ENCODE assay signal across 7 cellular contexts in the genomic region with DNA sequence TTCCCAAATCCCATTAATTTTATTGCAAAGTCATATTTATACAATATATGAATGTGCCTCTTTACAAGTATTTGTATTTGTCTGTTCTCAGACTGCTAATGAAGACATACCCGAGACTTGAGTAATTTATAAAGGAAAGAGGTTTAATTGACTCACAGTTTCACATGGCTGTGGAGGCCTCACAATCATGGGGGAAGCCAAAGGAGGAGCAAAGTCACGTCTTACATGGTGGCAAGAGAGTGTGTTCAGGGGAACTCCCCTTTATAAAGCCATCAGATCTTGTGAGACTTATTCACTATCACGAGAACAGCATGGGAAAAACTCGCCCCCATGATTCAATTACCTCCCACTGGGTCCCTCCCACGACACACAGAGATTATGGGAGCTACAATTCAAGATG.
DNase-seq lines count a peak whose midpoint lies in the region; ATAC-seq and TF ChIP-seq lines count a peak whose summit lies in the region.
"Not testable (repeated sequence)": the region's sequence is repeated elsewhere in the genome, so short reads cannot be mapped to it uniquely, and the experiment has no call there.

No MANE protein-coding gene starts in this region.

- H3K27me3 ChIP-seq in osteoblast (ENCODE audit: insufficient read depth, low read length) = not testable (repeated sequence)

- not testable (repeated sequence) for H3K27ac Mint-ChIP-seq in T-helper 2 cell treated with Interferon-gamma antibody and Interleukin-4, amounts not matched to agents 5 μg/mL and 100 μg/mL, for 36 hours
- H3K27ac Mint-ChIP-seq in activated T-cell treated with anti-CD3 and anti-CD28 coated beads, Interleukin-2, amount 50 U/mL, for 72 hours = peak overlapping the region; percentile 79
- peak overlapping the region; percentile 89 to 98 for H3K27ac Mint-ChIP-seq in activated naive CD4-positive, alpha-beta T cell treated with anti-CD3 and anti-CD28 coated beads, Interleukin-2, amount 50 U/mL, for 72 hours
- peak overlapping the region; percentile 76 for H3K27ac Mint-ChIP-seq in stimulated activated effector memory CD8-positive, alpha-beta T cell treated with anti-CD3 and anti-CD28 coated beads, Interleukin-12 subunit alpha, Interleukin-12 subunit beta, amount 100 ng/mL, for 72 hours

- H3K36me3 ChIP-seq in osteoblast (ENCODE audit: insufficient read depth, low read length) = not testable (repeated sequence)

- H3K79me2 ChIP-seq in osteoblast (ENCODE audit: insufficient read depth, low read length) = not testable (repeated sequence)

- DNase-seq in T-helper 2 cell treated with Interferon-gamma antibody and Interleukin-4, amounts not matched to agents 5 μg/mL and 100 μg/mL, for 36 hours (ENCODE audit: low spot score) = peak; percentile 28
- DNase-seq in activated CD4-positive, alpha-beta T cell treated with anti-CD3 and anti-CD28 coated beads, Interleukin-2, amount 50 U/mL, for 48 hours = peak; percentile 35 to 57
- DNase-seq in activated T-cell treated with anti-CD3 and anti-CD28 coated beads, Interleukin-2, amount 50 U/mL, for 72 hours = peak; percentile 28 to 47
- peak; percentile 62 to 71 for DNase-seq in activated naive CD4-positive, alpha-beta T cell treated with anti-CD3 and anti-CD28 coated beads, Interleukin-2, amount 50 U/mL, for 72 hours (ENCODE audit: low spot score in 2 of 2)
- not testable (repeated sequence) for DNase-seq in osteoblast (ENCODE audit: insufficient read length, low spot score, missing footprints); stimulated activated effector memory CD8-positive, alpha-beta T cell treated with anti-CD3 and anti-CD28 coated beads, Interleukin-12 subunit alpha, Interleukin-12 subunit beta, amount 100 ng/mL, for 72 hours (ENCODE audit: low spot score in 2 of 2)
- DNase-seq in stimulated activated CD4-positive, alpha-beta T cell treated with anti-CD3 and anti-CD28 coated beads, Interleukin-2, amount 100 ng/mL, for 24 hours = peak; percentile 36 to 63

- H3K4me1 Mint-ChIP-seq in T-helper 2 cell treated with Interferon-gamma antibody and Interleukin-4, amounts not matched to agents 5 μg/mL and 100 μg/mL, for 36 hours (ENCODE audit: low read depth) = peaks cover 11% of the 10 kb centered on the region
- H3K4me1 Mint-ChIP-seq in activated T-cell treated with anti-CD3 and anti-CD28 coated beads, Interleukin-2, amount 50 U/mL, for 72 hours (ENCODE audit: low read depth) = peaks cover 59% of the 10 kb centered on the region
- H3K4me1 Mint-ChIP-seq in stimulated activated effector memory CD8-positive, alpha-beta T cell treated with anti-CD3 and anti-CD28 coated beads, Interleukin-12 subunit alpha, Interleukin-12 subunit beta, amount 100 ng/mL, for 72 hours = peaks cover 21% of the 10 kb centered on the region

- H4K20me1 ChIP-seq in osteoblast (ENCODE audit: insufficient read depth, low read length) = not testable (repeated sequence)

- H3K9me3 ChIP-seq in osteoblast (ENCODE audit: low read depth, low read length) = not testable (repeated sequence)

- H3K9me3 Mint-ChIP-seq in T-helper 2 cell treated with Interferon-gamma antibody and Interleukin-4, amounts not matched to agents 5 μg/mL and 100 μg/mL, for 36 hours = peaks cover 25% of the 10 kb centered on the region
- peaks cover 12 to 16% of the 10 kb centered on the region in 2 donors for H3K9me3 Mint-ChIP-seq in activated T-cell treated with anti-CD3 and anti-CD28 coated beads, Interleukin-2, amount 50 U/mL, for 72 hours
- peaks cover 25 to 34% of the 10 kb centered on the region in 2 donors for H3K9me3 Mint-ChIP-seq in activated naive CD4-positive, alpha-beta T cell treated with anti-CD3 and anti-CD28 coated beads, Interleukin-2, amount 50 U/mL, for 72 hours
- not testable (repeated sequence) for H3K9me3 Mint-ChIP-seq in stimulated activated effector memory CD8-positive, alpha-beta T cell treated with anti-CD3 and anti-CD28 coated beads, Interleukin-12 subunit alpha, Interleukin-12 subunit beta, amount 100 ng/mL, for 72 hours

- not testable (repeated sequence) for H3K27me3 Mint-ChIP-seq in T-helper 2 cell treated with Interferon-gamma antibody and Interleukin-4, amounts not matched to agents 5 μg/mL and 100 μg/mL, for 36 hours (ENCODE audit: low read depth); activated T-cell treated with anti-CD3 and anti-CD28 coated beads, Interleukin-2, amount 50 U/mL, for 72 hours (ENCODE audit: low read depth)

- not testable (repeated sequence) for H2AFZ ChIP-seq in osteoblast (ENCODE audit: low read length)

- peak overlapping the region; percentile 73 for H3K27ac ChIP-seq in osteoblast (ENCODE audit: low read depth, low read length)

- H3K4me3 Mint-ChIP-seq in T-helper 2 cell treated with Interferon-gamma antibody and Interleukin-4, amounts not matched to agents 5 μg/mL and 100 μg/mL, for 36 hours; stimulated activated effector memory CD8-positive, alpha-beta T cell treated with anti-CD3 and anti-CD28 coated beads, Interleukin-12 subunit alpha, Interleukin-12 subunit beta, amount 100 ng/mL, for 72 hours: not testable (repeated sequence)
- peak overlapping the region in 1 of 2 donors; percentile 11 for H3K4me3 Mint-ChIP-seq in activated T-cell treated with anti-CD3 and anti-CD28 coated beads, Interleukin-2, amount 50 U/mL, for 72 hours

- peaks cover 33% of the 10 kb centered on the region for H3K4me1 ChIP-seq in osteoblast (ENCODE audit: insufficient read depth, low read length)

- not testable (repeated sequence) for H3K36me3 Mint-ChIP-seq in T-helper 2 cell treated with Interferon-gamma antibody and Interleukin-4, amounts not matched to agents 5 μg/mL and 100 μg/mL, for 36 hours (ENCODE audit: low read depth); stimulated activated effector memory CD8-positive, alpha-beta T cell treated with anti-CD3 and anti-CD28 coated beads, Interleukin-12 subunit alpha, Interleukin-12 subunit beta, amount 100 ng/mL, for 72 hours
- H3K36me3 Mint-ChIP-seq in activated T-cell treated with anti-CD3 and anti-CD28 coated beads, Interleukin-2, amount 50 U/mL, for 72 hours (ENCODE audit: insufficient read depth in 2 of 2) = peaks cover 23 to 49% of the 10 kb centered on the region in 2 donors
- H3K36me3 Mint-ChIP-seq in activated naive CD4-positive, alpha-beta T cell treated with anti-CD3 and anti-CD28 coated beads, Interleukin-2, amount 50 U/mL, for 72 hours = peaks cover 30 to 79% of the 10 kb centered on the region in 2 donors

- not testable (repeated sequence) for TF ChIP-seq CTCF in osteoblast (IDR thresholded peaks at IDR 0.05; ENCODE audit: extremely low read depth, low read depth, low read length)

- H3K4me2 ChIP-seq in osteoblast (ENCODE audit: insufficient read depth, low read length) = not testable (repeated sequence)

- H3K4me3 ChIP-seq in osteoblast (ENCODE audit: insufficient read depth, low read length) = not testable (repeated sequence)

- ATAC-seq in activated T-cell treated with anti-CD3 and anti-CD28 coated beads, Interleukin-2, amount 50 U/mL, for 72 hours (replicated peaks in 1 of 2) = peak; percentile 54 to 71
- ATAC-seq in activated naive CD4-positive, alpha-beta T cell treated with anti-CD3 and anti-CD28 coated beads, Interleukin-2, amount 50 U/mL, for 72 hours = peak; percentile 76 to 84
- ATAC-seq in stimulated activated effector memory CD8-positive, alpha-beta T cell treated with anti-CD3 and anti-CD28 coated beads, Interleukin-12 subunit alpha, Interleukin-12 subunit beta, amount 100 ng/mL, for 72 hours = peak; percentile 80
